8 cellular contexts compared by ENCODE assay signal in genomic region chr2:174248998-174249592, GRCh38. TPM values are rescaled to one million over a fixed set of nuclear protein-coding genes. Genes with fewer than 3 reads are reported as not detected.
DNase-seq lines count a peak whose midpoint lies in the region; ATAC-seq and TF ChIP-seq lines count a peak whose summit lies in the region.

No MANE protein-coding gene starts in this region.

- TF ChIP-seq EP300 in gastroesophageal sphincter (IDR thresholded peaks at IDR 0.05), result no peak

- no peak for TF ChIP-seq POLR2A in gastroesophageal sphincter (IDR thresholded peaks at IDR 0.05)

- ATAC-seq in gastroesophageal sphincter, result no peak
- no peak for ATAC-seq in HG03135 (IDR thresholded peaks at IDR 0.05; ENCODE audit: unreplicated experiment)

- WGBS in gastroesophageal sphincter (ENCODE audit: low coverage in 1 of 2), 2 donors, result 61 to 71% methylated on average over 7 to 12 of the region's 16 CpGs

- H3K4me1 ChIP-seq in HAP-1 (peaks cover 14% of the 10 kb centered on the region), gastroesophageal sphincter (peaks cover 0 to 21% (median 11%) of the 10 kb centered on the region in 3 donors), skeletal muscle tissue (ENCODE audit: control insufficient read depth in 3 of 3, insufficient read depth in 3 of 3, low read length in 3 of 3) (peaks cover 4 to 7% (median 7%) of the 10 kb centered on the region in 3 donors)

- H3K36me3 ChIP-seq in HAP-1 (replicated peaks) (peaks cover 16% of the 10 kb centered on the region), WERI-Rb-1 (peaks cover 26% of the 10 kb centered on the region), gastroesophageal sphincter (peaks cover 0 to 13% of the 10 kb centered on the region in 2 donors), skeletal muscle tissue (ENCODE audit: control insufficient read depth in 3 of 3, insufficient read depth in 3 of 3, low read length in 3 of 3) (peaks cover 0 to 3% (median 0%) of the 10 kb centered on the region in 3 donors)

- intact Hi-C loops in posterior cingulate gyrus (cut with DNase I), result loop anchor here (2.0 to 5.0 kb wide), 2 partner anchors 93 to 284 kb away; partner anchors contain the start of gene SP3

- H3K4me3 ChIP-seq in HAP-1 (peak overlapping the region; percentile 84), WERI-Rb-1 (ENCODE audit: low read depth, low read length) (peak overlapping the region; percentile 59), gastroesophageal sphincter (peak overlapping the region; percentile 74 to 77), skeletal muscle tissue (ENCODE audit: low read length in 3 of 3) (peak overlapping the region; percentile 86 to 89 (median 88))

- TF ChIP-seq CTCF in WERI-Rb-1 (IDR thresholded peaks at IDR 0.05; ENCODE audit: low read depth, low read length), result no peak
- TF ChIP-seq CTCF in gastroesophageal sphincter (IDR thresholded peaks at IDR 0.05), result no peak

- DNase-seq in HAP-1 (ENCODE audit: low spot score in 2 of 2) (no peak), WERI-Rb-1 (no peak), germinal center (ENCODE audit: low spot score) (no peak), posterior cingulate gyrus (no peak)
- no peak for DNase-seq in NK-92 treated with Interleukin-12 subunit alpha and Interleukin-12 subunit beta, amount 100 ng/mL, for 24 hours (lab: John Stamatoyannopoulos, UW)

- peak overlapping the region; percentile 85 to 89 (median 88) for H3K9ac ChIP-seq in skeletal muscle tissue (ENCODE audit: low read depth in 1 of 3, low read length in 3 of 3)

- peak overlapping the region; percentile 89 for H3K27ac ChIP-seq in WERI-Rb-1
- peak overlapping the region; percentile 2 to 89 (median 86) for H3K27ac ChIP-seq in gastroesophageal sphincter
- H3K27ac ChIP-seq in skeletal muscle tissue (ENCODE audit: low read depth, low read length), result peak overlapping the region; percentile 88

- no peaks in the 10 kb centered on the region for H3K9me3 ChIP-seq in HAP-1
- no peaks in the 10 kb centered on the region for H3K9me3 ChIP-seq in WERI-Rb-1 (ENCODE audit: severe bottlenecking)
- no peaks in the 10 kb centered on the region for H3K9me3 ChIP-seq in gastroesophageal sphincter
- no peaks in the 10 kb centered on the region for H3K9me3 ChIP-seq in skeletal muscle tissue (ENCODE audit: control insufficient read depth in 3 of 3, low read length in 3 of 3)

- no peaks in the 10 kb centered on the region for H3K27me3 ChIP-seq in HAP-1 (ENCODE audit: low read depth)
- H3K27me3 ChIP-seq in WERI-Rb-1 (ENCODE audit: insufficient read depth, low read depth, severe bottlenecking), result no peaks in the 10 kb centered on the region
- H3K27me3 ChIP-seq in gastroesophageal sphincter, result no peaks in the 10 kb centered on the region
- no peaks in the 10 kb centered on the region for H3K27me3 ChIP-seq in skeletal muscle tissue (ENCODE audit: control insufficient read depth in 3 of 3, insufficient read depth in 3 of 3, low read length in 3 of 3)

- in situ Hi-C loops in HAP-1 (cut with MboI; ENCODE audit: low sequenced_read_pairs), result loop anchor here (5.0 kb wide), 1 partner anchor 83 kb away; the partner anchor contains the start of gene SP9

RNA-seq across cellular contexts. Expression of gene OLA1, which starts 0.8 kb away (rescaled TPM):
- total RNA-seq in gastroesophageal sphincter (10 to 100 TPM; 57.1 to 90.4 (median 72.1) TPM), skeletal muscle tissue (90.3 TPM)
